ENCODE assay signal across 2 cellular contexts in the genomic region with DNA sequence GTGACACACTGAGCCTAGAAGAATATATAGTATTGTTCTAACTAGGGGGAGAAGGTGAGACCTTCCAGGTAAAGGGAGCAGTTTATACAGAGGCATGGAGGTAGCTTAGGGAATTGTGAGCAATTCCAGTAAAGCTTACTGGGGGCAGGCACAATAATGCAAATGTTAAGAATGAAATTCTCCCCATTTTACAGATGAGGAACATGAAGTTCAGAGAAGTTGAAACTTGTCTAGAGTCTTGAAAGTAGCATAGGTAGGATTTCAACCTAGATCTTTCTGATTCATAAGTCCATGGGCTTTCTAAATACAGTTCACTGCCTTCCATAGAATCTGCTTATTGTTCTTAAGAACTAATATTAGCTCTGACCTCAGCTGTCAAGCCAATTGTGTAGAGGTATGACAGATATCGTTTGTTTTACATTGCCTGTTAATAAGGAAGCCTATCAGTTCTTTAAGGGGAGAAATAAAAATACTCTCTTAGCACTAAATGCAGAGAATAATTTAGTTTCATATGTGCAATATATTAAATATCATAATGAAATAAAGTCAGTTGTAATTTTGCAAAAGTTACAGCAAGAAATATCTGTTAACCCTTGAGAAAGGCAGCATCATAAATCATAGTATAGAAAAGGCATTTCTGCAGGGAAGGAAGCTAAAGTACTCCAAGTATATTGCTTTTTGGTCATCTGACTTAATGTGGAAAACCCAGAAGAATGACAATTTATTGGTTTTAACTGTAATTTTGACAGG.
TF ChIP-seq lines count a peak whose summit lies in the region.

No MANE protein-coding gene starts in this region.

TF ChIP-seq in HEK293, 187 proteins besides CTCF, POLR2A, EP300 and RAD21:
- TF ChIP-seq ZNF175 (tag by site-specific recombination; IDR thresholded peaks at IDR 0.05) (no peak), ZBTB7A (tag by site-specific recombination; IDR thresholded peaks at IDR 0.05; ENCODE audit: low read depth) (no peak), TCF7L2 (IDR thresholded peaks at IDR 0.05; ENCODE audit: borderline replicate concordance, low read depth, low read length) (no peak), ZNF324 (tag by site-specific recombination; IDR thresholded peaks at IDR 0.05) (no peak)
- TF ChIP-seq, protein P1, sequence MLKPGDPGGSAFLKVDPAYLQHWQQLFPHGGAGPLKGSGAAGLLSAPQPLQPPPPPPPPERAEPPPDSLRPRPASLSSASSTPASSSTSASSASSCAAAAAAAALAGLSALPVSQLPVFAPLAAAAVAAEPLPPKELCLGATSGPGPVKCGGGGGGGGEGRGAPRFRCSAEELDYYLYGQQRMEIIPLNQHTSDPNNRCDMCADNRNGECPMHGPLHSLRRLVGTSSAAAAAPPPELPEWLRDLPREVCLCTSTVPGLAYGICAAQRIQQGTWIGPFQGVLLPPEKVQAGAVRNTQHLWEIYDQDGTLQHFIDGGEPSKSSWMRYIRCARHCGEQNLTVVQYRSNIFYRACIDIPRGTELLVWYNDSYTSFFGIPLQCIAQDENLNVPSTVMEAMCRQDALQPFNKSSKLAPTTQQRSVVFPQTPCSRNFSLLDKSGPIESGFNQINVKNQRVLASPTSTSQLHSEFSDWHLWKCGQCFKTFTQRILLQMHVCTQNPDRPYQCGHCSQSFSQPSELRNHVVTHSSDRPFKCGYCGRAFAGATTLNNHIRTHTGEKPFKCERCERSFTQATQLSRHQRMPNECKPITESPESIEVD (tag by site-specific recombination; IDR thresholded peaks at IDR 0.05), result peak; percentile 58

TF ChIP-seq in SK-N-SH, 30 proteins besides CTCF, POLR2A, EP300 and RAD21:
- TF ChIP-seq POLR2AphosphoS5 (IDR thresholded peaks at IDR 0.05; ENCODE audit: low read depth, low read length) (no peak), GATA2 (CRISPR knock-in tag; IDR thresholded peaks at IDR 0.05) (no peak), EZH2phosphoT487 (IDR thresholded peaks at IDR 0.05; ENCODE audit: borderline replicate concordance, low read depth) (no peak), TEAD4 (IDR thresholded peaks at IDR 0.05; ENCODE audit: borderline replicate concordance, insufficient read depth) (peak; percentile 12; the same call in 1 of the 2 replicates), TAF1 (IDR thresholded peaks at IDR 0.05; ENCODE audit: borderline replicate concordance, low read depth, low read length) (no peak), FOXM1 (IDR thresholded peaks at IDR 0.05; ENCODE audit: low read depth) (no peak), NRF1 (IDR thresholded peaks at IDR 0.05; ENCODE audit: low read depth, low read length) (no peak), SMC3 (IDR thresholded peaks at IDR 0.05; ENCODE audit: low read depth, low read length) (no peak), SIN3A (IDR thresholded peaks at IDR 0.05; ENCODE audit: borderline replicate concordance, low read depth, low read length) (no peak), USF1 (IDR thresholded peaks at IDR 0.05; ENCODE audit: borderline replicate concordance, low read depth) (no peak), MXI1 (IDR thresholded peaks at IDR 0.05; ENCODE audit: low read depth, low read length) (no peak), RXRA (IDR thresholded peaks at IDR 0.05; ENCODE audit: borderline replicate concordance, low read depth) (no peak), RCOR1 (IDR thresholded peaks at IDR 0.05; ENCODE audit: low read length) (no peak), ELF1 (IDR thresholded peaks at IDR 0.05) (no peak), REST (IDR thresholded peaks at IDR 0.05; ENCODE audit: low read depth, low read length) (no peak), RFX5 (IDR thresholded peaks at IDR 0.05; ENCODE audit: low read length) (no peak), GABPA (IDR thresholded peaks at IDR 0.05; ENCODE audit: low read depth) (no peak), CHD2 (IDR thresholded peaks at IDR 0.05; ENCODE audit: low read length, partially characterized antibody) (no peak), FOXJ3 (CRISPR knock-in tag; IDR thresholded peaks at IDR 0.05) (no peak), IRF3 (IDR thresholded peaks at IDR 0.05; ENCODE audit: low read depth, low read length) (no peak), YY1 (IDR thresholded peaks at IDR 0.05; ENCODE audit: low read depth) (no peak), MEF2A (IDR thresholded peaks at IDR 0.05; ENCODE audit: borderline replicate concordance, low read depth) (no peak), TCF12 (IDR thresholded peaks at IDR 0.05) (peak; percentile 42; the same call in 1 of the 2 replicates), FOSL2 (IDR thresholded peaks at IDR 0.05; ENCODE audit: borderline replicate concordance, low read depth) (no peak), JUND (IDR thresholded peaks at IDR 0.05) (no peak), NFIC (IDR thresholded peaks at IDR 0.05; ENCODE audit: borderline replicate concordance) (peak; percentile 28; the same call in 1 of the 2 replicates)
- TF ChIP-seq, protein P2, sequence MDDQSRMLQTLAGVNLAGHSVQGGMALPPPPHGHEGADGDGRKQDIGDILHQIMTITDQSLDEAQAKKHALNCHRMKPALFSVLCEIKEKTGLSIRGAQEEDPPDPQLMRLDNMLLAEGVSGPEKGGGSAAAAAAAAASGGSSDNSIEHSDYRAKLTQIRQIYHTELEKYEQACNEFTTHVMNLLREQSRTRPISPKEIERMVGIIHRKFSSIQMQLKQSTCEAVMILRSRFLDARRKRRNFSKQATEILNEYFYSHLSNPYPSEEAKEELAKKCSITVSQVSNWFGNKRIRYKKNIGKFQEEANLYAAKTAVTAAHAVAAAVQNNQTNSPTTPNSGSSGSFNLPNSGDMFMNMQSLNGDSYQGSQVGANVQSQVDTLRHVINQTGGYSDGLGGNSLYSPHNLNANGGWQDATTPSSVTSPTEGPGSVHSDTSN (IDR thresholded peaks at IDR 0.05), result peak; percentile 63
- TF ChIP-seq, protein P3, sequence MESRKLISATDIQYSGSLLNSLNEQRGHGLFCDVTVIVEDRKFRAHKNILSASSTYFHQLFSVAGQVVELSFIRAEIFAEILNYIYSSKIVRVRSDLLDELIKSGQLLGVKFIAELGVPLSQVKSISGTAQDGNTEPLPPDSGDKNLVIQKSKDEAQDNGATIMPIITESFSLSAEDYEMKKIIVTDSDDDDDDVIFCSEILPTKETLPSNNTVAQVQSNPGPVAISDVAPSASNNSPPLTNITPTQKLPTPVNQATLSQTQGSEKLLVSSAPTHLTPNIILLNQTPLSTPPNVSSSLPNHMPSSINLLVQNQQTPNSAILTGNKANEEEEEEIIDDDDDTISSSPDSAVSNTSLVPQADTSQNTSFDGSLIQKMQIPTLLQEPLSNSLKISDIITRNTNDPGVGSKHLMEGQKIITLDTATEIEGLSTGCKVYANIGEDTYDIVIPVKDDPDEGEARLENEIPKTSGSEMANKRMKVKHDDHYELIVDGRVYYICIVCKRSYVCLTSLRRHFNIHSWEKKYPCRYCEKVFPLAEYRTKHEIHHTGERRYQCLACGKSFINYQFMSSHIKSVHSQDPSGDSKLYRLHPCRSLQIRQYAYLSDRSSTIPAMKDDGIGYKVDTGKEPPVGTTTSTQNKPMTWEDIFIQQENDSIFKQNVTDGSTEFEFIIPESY (IDR thresholded peaks at IDR 0.05; ENCODE audit: borderline replicate concordance, low read depth), result no peak
- TF ChIP-seq, protein P4, sequence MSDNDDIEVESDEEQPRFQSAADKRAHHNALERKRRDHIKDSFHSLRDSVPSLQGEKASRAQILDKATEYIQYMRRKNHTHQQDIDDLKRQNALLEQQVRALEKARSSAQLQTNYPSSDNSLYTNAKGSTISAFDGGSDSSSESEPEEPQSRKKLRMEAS (IDR thresholded peaks at IDR 0.05; ENCODE audit: low read depth), result no peak
- TF ChIP-seq, protein P5, sequence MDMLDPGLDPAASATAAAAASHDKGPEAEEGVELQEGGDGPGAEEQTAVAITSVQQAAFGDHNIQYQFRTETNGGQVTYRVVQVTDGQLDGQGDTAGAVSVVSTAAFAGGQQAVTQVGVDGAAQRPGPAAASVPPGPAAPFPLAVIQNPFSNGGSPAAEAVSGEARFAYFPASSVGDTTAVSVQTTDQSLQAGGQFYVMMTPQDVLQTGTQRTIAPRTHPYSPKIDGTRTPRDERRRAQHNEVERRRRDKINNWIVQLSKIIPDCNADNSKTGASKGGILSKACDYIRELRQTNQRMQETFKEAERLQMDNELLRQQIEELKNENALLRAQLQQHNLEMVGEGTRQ (IDR thresholded peaks at IDR 0.05; ENCODE audit: borderline replicate concordance, low read depth, low read length), result no peak
